19 cellular contexts compared by ENCODE assay signal in genomic region chr5:168836603-168837245, GRCh38.
DNase-seq lines count a peak whose midpoint lies in the region; ATAC-seq, FAIRE-seq and TF ChIP-seq lines count a peak whose summit lies in the region.
"Had no signal": no experiment of that assay in that cellular context is flagged by ENCODE, and none has a peak within 500 bp of the region (broad histone marks: within the 10 kb centered on the region; RNA-seq: fewer than 3 reads in every experiment).

No MANE protein-coding gene starts in this region.

- TF ChIP-seq CTCF in bronchial epithelial cell (IDR thresholded peaks at IDR 0.05; ENCODE audit: insufficient read depth, low read length, severe bottlenecking) (no peak), smooth muscle cell (IDR thresholded peaks at IDR 0.05; ENCODE audit: borderline replicate concordance, insufficient read depth, poor library complexity, severe bottlenecking) (no peak)

- H2AFZ ChIP-seq in smooth muscle cell (ENCODE audit: low read depth): no peak overlapping the region

- no peak overlapping the region for H3K27ac ChIP-seq in smooth muscle cell (ENCODE audit: low read depth)

- no peaks in the 10 kb centered on the region for H3K9me3 ChIP-seq in smooth muscle cell (replicated peaks; ENCODE audit: low read depth)

- H3K27me3 ChIP-seq in bronchial epithelial cell (ENCODE audit: control insufficient read depth, insufficient read depth, low read length): peaks cover 4% of the 10 kb centered on the region
- H3K27me3 ChIP-seq in smooth muscle cell (ENCODE audit: low read depth): no peaks in the 10 kb centered on the region

- H3K27ac Mint-ChIP-seq in activated T-cell treated with anti-CD3 and anti-CD28 coated beads, Interleukin-2, amount 50 U/mL, for 72 hours: peak overlapping the region; percentile 94
- H3K27ac Mint-ChIP-seq: CD4-positive, CD25-positive, alpha-beta regulatory T cell had no signal

- H3K36me3 ChIP-seq in bronchial epithelial cell (ENCODE audit: control insufficient read depth, insufficient read depth, low read length) (no peaks in the 10 kb centered on the region), smooth muscle cell (ENCODE audit: low read depth) (no peaks in the 10 kb centered on the region)

- DNase-seq in activated T-cell treated with anti-CD3 and anti-CD28 coated beads, Interleukin-2, amount 50 U/mL, for 4 hours: no peak
- DNase-seq in activated T-cell treated with anti-CD3 and anti-CD28 coated beads for 4 hours (no peak), bronchial epithelial cell (ENCODE audit: low read depth) (peak; percentile 3), T-helper 9 cell (no peak), smooth muscle cell (lab: John Stamatoyannopoulos, UW; ENCODE audit: unreplicated experiment) (no peak)
- DNase-seq in Jurkat, Clone E6-1 (ENCODE audit: low read depth, low spot score): peak; percentile 10
- DNase-seq in activated T-cell treated with anti-CD3 and anti-CD28 coated beads, Interleukin-2, amount 50 U/mL, for 72 hours: peak; percentile 23 to 40
- DNase-seq: ACHN, Calu3, DMS53, KG1, NCI-H1436, NCI-H2029 treated with DMSO at 0.1 percent for 48 hours, NCI-H2171 treated with DMSO at 0.1 percent for 48 hours, NCI-H446 treated with DMSO at 0.1 percent for 48 hours, NCI-H748 treated with DMSO at 0.1 percent for 48 hours, RPMI8226 had no signal

- 94% methylated on average over 7 of the region's 7 CpGs for whole genome bisulfite sequencing in smooth muscle cell (ENCODE audit: low lambda C conversion rate)

- H3K4me1 Mint-ChIP-seq in activated T-cell treated with anti-CD3 and anti-CD28 coated beads, Interleukin-2, amount 50 U/mL, for 4 hours (ENCODE audit: low read depth): peaks cover 3% of the 10 kb centered on the region
- peaks cover 55% of the 10 kb centered on the region for H3K4me1 Mint-ChIP-seq in activated T-cell treated with anti-CD3 and anti-CD28 coated beads, Interleukin-2, amount 50 U/mL, for 72 hours (ENCODE audit: low read depth)
- H3K4me1 Mint-ChIP-seq: CD4-positive, CD25-positive, alpha-beta regulatory T cell had no signal

- no peaks in the 10 kb centered on the region for H3K9me3 Mint-ChIP-seq in activated T-cell treated with anti-CD3 and anti-CD28 coated beads, Interleukin-2, amount 50 U/mL, for 4 hours
- no peaks in the 10 kb centered on the region for H3K9me3 Mint-ChIP-seq in activated T-cell treated with anti-CD3 and anti-CD28 coated beads, Interleukin-2, amount 50 U/mL, for 72 hours
- H3K9me3 Mint-ChIP-seq: CD4-positive, CD25-positive, alpha-beta regulatory T cell had no signal

- H3K4me3 ChIP-seq in Jurkat, Clone E6-1 (ENCODE audit: low read length): no peak overlapping the region
- no peak overlapping the region for H3K4me3 ChIP-seq in bronchial epithelial cell (ENCODE audit: low read depth, low read length)
- H3K4me3 ChIP-seq in smooth muscle cell: no peak overlapping the region

- no peaks in the 10 kb centered on the region for H4K20me1 ChIP-seq in smooth muscle cell (ENCODE audit: low read depth)

- H3K9ac ChIP-seq in smooth muscle cell (ENCODE audit: low read depth): no peak overlapping the region

- peaks cover 6% of the 10 kb centered on the region for H3K27me3 Mint-ChIP-seq in activated T-cell treated with anti-CD3 and anti-CD28 coated beads, Interleukin-2, amount 50 U/mL, for 4 hours (ENCODE audit: low read depth)
- peaks cover 4% of the 10 kb centered on the region for H3K27me3 Mint-ChIP-seq in activated T-cell treated with anti-CD3 and anti-CD28 coated beads, Interleukin-2, amount 50 U/mL, for 72 hours (ENCODE audit: low read depth)

- no peaks in the 10 kb centered on the region for H3F3A ChIP-seq in smooth muscle cell (ENCODE audit: low read depth)

- peak; percentile 71 to 87 for ATAC-seq in activated T-cell treated with anti-CD3 and anti-CD28 coated beads, Interleukin-2, amount 50 U/mL, for 4 hours
- ATAC-seq in activated T-cell treated with anti-CD3 and anti-CD28 coated beads, Interleukin-2, amount 50 U/mL, for 72 hours (replicated peaks in 1 of 2): peak; percentile 91

- H3K4me1 ChIP-seq in smooth muscle cell (ENCODE audit: low read depth): no peaks in the 10 kb centered on the region

- no peak overlapping the region for H3K4me3 Mint-ChIP-seq in activated T-cell treated with anti-CD3 and anti-CD28 coated beads, Interleukin-2, amount 50 U/mL, for 4 hours
- H3K4me3 Mint-ChIP-seq in activated T-cell treated with anti-CD3 and anti-CD28 coated beads, Interleukin-2, amount 50 U/mL, for 72 hours: peak overlapping the region; percentile 73 to 79

- FAIRE-seq in bronchial epithelial cell (lab: Jason Lieb, UNC): no peak
- FAIRE-seq: H1 had no signal

- no peaks in the 10 kb centered on the region for H3K36me3 Mint-ChIP-seq in activated T-cell treated with anti-CD3 and anti-CD28 coated beads, Interleukin-2, amount 50 U/mL, for 4 hours (ENCODE audit: insufficient read depth)
- H3K36me3 Mint-ChIP-seq in activated T-cell treated with anti-CD3 and anti-CD28 coated beads, Interleukin-2, amount 50 U/mL, for 72 hours (ENCODE audit: insufficient read depth in 2 of 2): peaks cover 0 to 1% of the 10 kb centered on the region in 2 donors
- H3K36me3 Mint-ChIP-seq: CD4-positive, CD25-positive, alpha-beta regulatory T cell had no signal

- H3K79me2 ChIP-seq in smooth muscle cell (ENCODE audit: low read depth): no peaks in the 10 kb centered on the region

- H3K4me2 ChIP-seq in smooth muscle cell: no peak overlapping the region

Comparison
In these comparisons a context has a peak if more than half of its experiments do, and no peak if none do; other contexts are left out.
1. DNase-seq: peak in Jurkat, Clone E6-1 (single experiment), activated T-cell treated with anti-CD3 and anti-CD28 coated beads, Interleukin-2, amount 50 U/mL, for 72 hours (2 of 2) and bronchial epithelial cell (single experiment); none in activated T-cell treated with anti-CD3 and anti-CD28 coated beads, Interleukin-2, amount 50 U/mL, for 4 hours (single experiment), activated T-cell treated with anti-CD3 and anti-CD28 coated beads for 4 hours (single experiment), T-helper 9 cell (single experiment) and smooth muscle cell (single experiment).